ENCODE assay signal across 8 cellular contexts in the genomic region with DNA sequence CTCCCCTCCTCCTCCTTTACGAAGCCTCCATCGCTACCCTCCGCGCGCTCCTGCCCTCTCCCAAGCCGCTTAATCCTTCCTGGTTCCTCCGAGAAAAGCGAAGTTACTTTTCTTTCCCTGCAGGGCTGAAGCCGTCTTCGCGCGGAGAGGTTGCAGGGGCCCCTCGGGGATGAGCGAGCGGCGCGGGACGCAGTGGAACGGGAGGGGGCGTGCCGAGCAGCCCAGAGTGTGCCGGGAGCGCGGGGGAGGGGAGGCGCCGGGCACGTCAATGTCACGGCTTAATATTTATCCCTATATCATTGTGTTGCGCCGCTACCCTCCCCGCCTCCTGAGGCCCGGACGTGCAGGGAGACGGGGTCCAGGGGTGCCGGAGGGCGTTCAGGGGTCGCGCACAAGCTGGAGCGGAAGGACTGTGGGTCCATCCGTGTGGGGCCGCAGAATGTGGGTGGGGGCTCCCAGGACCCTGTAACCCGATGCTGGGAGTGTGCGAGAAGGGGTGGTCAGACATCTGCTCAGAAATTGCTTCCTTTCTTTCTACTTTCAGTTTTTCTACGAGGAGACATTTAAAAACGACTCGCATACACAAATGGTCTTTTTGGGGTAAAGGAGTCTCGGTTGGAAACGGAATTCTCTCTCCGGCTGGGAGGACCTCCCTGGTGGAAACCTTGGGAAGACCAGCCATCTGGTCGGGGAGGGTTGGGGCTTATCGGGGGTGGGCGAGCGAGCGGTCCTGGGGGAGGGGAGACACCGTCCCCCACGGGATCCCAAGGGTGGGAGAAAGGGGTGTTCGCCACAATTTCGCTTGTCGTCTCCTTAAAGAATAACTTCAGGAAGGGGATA. TPM values are rescaled to one million over a fixed set of nuclear protein-coding genes. Genes with fewer than 3 reads are reported as not detected.
DNase-seq lines count a peak whose midpoint lies in the region; ATAC-seq and TF ChIP-seq lines count a peak whose summit lies in the region.

No MANE protein-coding gene starts in this region.

- no peaks in the 10 kb centered on the region for H3K9me3 Mint-ChIP-seq in CD8-positive, alpha-beta T cell
- H3K9me3 Mint-ChIP-seq in activated T-helper 2 cell treated with anti-CD3 and anti-CD28 coated beads, Interferon-gamma antibody, Interleukin-2, Interleukin-4, amounts not matched to agents 10 μg/mL and 5 μg/mL and 100 μg/mL, durations not matched to agents 14 hours and 24 hours and 36 hours = no peaks in the 10 kb centered on the region
- no peaks in the 10 kb centered on the region for H3K9me3 Mint-ChIP-seq in nephron

- H3K27ac Mint-ChIP-seq in CD8-positive, alpha-beta T cell = peak overlapping the region; percentile 91
- peak overlapping the region; percentile 98 for H3K27ac Mint-ChIP-seq in activated T-helper 2 cell treated with anti-CD3 and anti-CD28 coated beads, Interferon-gamma antibody, Interleukin-2, Interleukin-4, amounts not matched to agents 10 μg/mL and 5 μg/mL and 100 μg/mL, durations not matched to agents 14 hours and 24 hours and 36 hours
- peak overlapping the region; percentile 98 to 100 (median 100) for H3K27ac Mint-ChIP-seq in nephron

- CTCF ChIA-PET in CD8-positive, alpha-beta T cell (lab: Charles Lee) = interaction anchor here (0.7 to 3.6 kb wide), 19 partner anchors 11 to 399 kb away, joined by 3 to 44 read pairs (median 5); a partner anchor contains a TSS
- CTCF ChIA-PET in Panc1 (lab: Charles Lee) = interaction anchor here (0.6 kb wide), 3 partner anchors 18 to 389 kb away, joined by 4 to 8 read pairs (median 5); no protein-coding TSS in a partner anchor

- H3K27me3 Mint-ChIP-seq in CD8-positive, alpha-beta T cell (ENCODE audit: low read depth) = peaks cover 4% of the 10 kb centered on the region
- peaks cover 3% of the 10 kb centered on the region for H3K27me3 Mint-ChIP-seq in activated T-helper 2 cell treated with anti-CD3 and anti-CD28 coated beads, Interferon-gamma antibody, Interleukin-2, Interleukin-4, amounts not matched to agents 10 μg/mL and 5 μg/mL and 100 μg/mL, durations not matched to agents 14 hours and 24 hours and 36 hours (ENCODE audit: low read depth)
- peaks cover 13% of the 10 kb centered on the region for H3K27me3 Mint-ChIP-seq in nephron (ENCODE audit: low read depth)

- BruUV-seq in Panc1 (replicated peaks; lab: Mats Ljungman, UMichigan) = no TSS peak

- H3K4me3 Mint-ChIP-seq in CD8-positive, alpha-beta T cell = peak overlapping the region; percentile 98
- H3K4me3 Mint-ChIP-seq in activated T-helper 2 cell treated with anti-CD3 and anti-CD28 coated beads, Interferon-gamma antibody, Interleukin-2, Interleukin-4, amounts not matched to agents 10 μg/mL and 5 μg/mL and 100 μg/mL, durations not matched to agents 14 hours and 24 hours and 36 hours (ENCODE audit: low read depth) = peak overlapping the region; percentile 94
- peak overlapping the region; percentile 90 to 99 (median 97) for H3K4me3 Mint-ChIP-seq in nephron

- peak overlapping the region; percentile 46 for H3K27ac ChIP-seq in CD8-positive, alpha-beta T cell (ENCODE audit: low read depth, low read length)
- H3K27ac ChIP-seq in Panc1 (ENCODE audit: low read length) = peak overlapping the region; percentile 97
- peak overlapping the region; percentile 84 for H3K27ac ChIP-seq in substantia nigra (ENCODE audit: low read depth, low read length, poor library complexity, severe bottlenecking)

- H3K36me3 Mint-ChIP-seq in CD8-positive, alpha-beta T cell = peaks cover 28% of the 10 kb centered on the region
- peaks cover 57% of the 10 kb centered on the region for H3K36me3 Mint-ChIP-seq in activated T-helper 2 cell treated with anti-CD3 and anti-CD28 coated beads, Interferon-gamma antibody, Interleukin-2, Interleukin-4, amounts not matched to agents 10 μg/mL and 5 μg/mL and 100 μg/mL, durations not matched to agents 14 hours and 24 hours and 36 hours (ENCODE audit: low read depth)
- peaks cover 18% of the 10 kb centered on the region for H3K36me3 Mint-ChIP-seq in nephron (ENCODE audit: low read depth)

- H3K36me3 ChIP-seq in CD8-positive, alpha-beta T cell (ENCODE audit: insufficient read depth, low read length) = no peaks in the 10 kb centered on the region
- peaks cover 4% of the 10 kb centered on the region for H3K36me3 ChIP-seq in Panc1 (ENCODE audit: control insufficient read depth, insufficient read depth, low read length)

- H3K9me3 ChIP-seq in CD8-positive, alpha-beta T cell (ENCODE audit: low read length) = no peaks in the 10 kb centered on the region
- no peaks in the 10 kb centered on the region for H3K9me3 ChIP-seq in Panc1 (ENCODE audit: control insufficient read depth, insufficient read depth, low read depth, low read length)

- peaks cover 3% of the 10 kb centered on the region for H3K27me3 ChIP-seq in CD8-positive, alpha-beta T cell (ENCODE audit: insufficient read depth, low read length)
- H3K27me3 ChIP-seq in Panc1 (ENCODE audit: control insufficient read depth, insufficient read depth, low read length) = no peaks in the 10 kb centered on the region; the same call in 1 of the 2 replicates

- peak overlapping the region; percentile 85 for H3K4me3 ChIP-seq in CD8-positive, alpha-beta T cell (ENCODE audit: low read depth, low read length)
- H3K4me3 ChIP-seq in Panc1 (ENCODE audit: low read depth in 2 of 2, low read length in 2 of 2) (peak overlapping the region; percentile 94 to 97), fibroblast of pulmonary artery (replicated peaks; ENCODE audit: low read depth, low read length) (peak overlapping the region; percentile 63)

- peaks cover 55% of the 10 kb centered on the region for H3K4me1 Mint-ChIP-seq in CD8-positive, alpha-beta T cell (ENCODE audit: low read depth)
- peaks cover 41% of the 10 kb centered on the region for H3K4me1 Mint-ChIP-seq in activated T-helper 2 cell treated with anti-CD3 and anti-CD28 coated beads, Interferon-gamma antibody, Interleukin-2, Interleukin-4, amounts not matched to agents 10 μg/mL and 5 μg/mL and 100 μg/mL, durations not matched to agents 14 hours and 24 hours and 36 hours (ENCODE audit: low read depth)
- H3K4me1 Mint-ChIP-seq in nephron = peaks cover 42% of the 10 kb centered on the region

- TF ChIP-seq CTCF in CD8-positive, alpha-beta T cell (IDR thresholded peaks at IDR 0.05) = no peak
- TF ChIP-seq CTCF in Panc1 (IDR thresholded peaks at IDR 0.05) (no peak), fibroblast of pulmonary artery (IDR thresholded peaks at IDR 0.05; ENCODE audit: low read length, missing control alignments) (peak; percentile 14), nephron (IDR thresholded peaks at IDR 0.05; ENCODE audit: unreplicated experiment in 3 of 3) (no peak)

- POLR2A ChIA-PET in CD8-positive, alpha-beta T cell (lab: Charles Lee) = interaction anchor here (0.6 to 2.0 kb wide), 5 partner anchors 20 to 244 kb away, joined by 3 to 12 read pairs (median 4); no protein-coding TSS in a partner anchor
- POLR2A ChIA-PET in Panc1 (lab: Charles Lee) = interaction anchor here (0.6 to 0.7 kb wide), 3 partner anchors 17 to 249 kb away, joined by 6 to 12 read pairs (median 7); no protein-coding TSS in a partner anchor

- ATAC-seq in CD8-positive, alpha-beta T cell = peak; percentile 38
- ATAC-seq in GM19043 (IDR thresholded peaks at IDR 0.05; ENCODE audit: low read depth, unreplicated experiment) (peak; percentile 50), HG03354 (IDR thresholded peaks at IDR 0.05; ENCODE audit: poor library complexity, severe bottlenecking, unreplicated experiment) (peak; percentile 54), Panc1 (peak; percentile 76)

- H3K4me1 ChIP-seq in CD8-positive, alpha-beta T cell (ENCODE audit: insufficient read depth, low read length) = peaks cover 39% of the 10 kb centered on the region
- H3K4me1 ChIP-seq in Panc1 (ENCODE audit: control insufficient read depth, insufficient read depth, low read length) = peaks cover 33% of the 10 kb centered on the region

- peak; percentile 38 to 79 (median 68) for DNase-seq in CD8-positive, alpha-beta T cell
- DNase-seq in Panc1 (ENCODE audit: low read depth, low spot score) (no peak), fibroblast of pulmonary artery (ENCODE audit: low read depth) (peak; percentile 81), substantia nigra (lab: John Stamatoyannopoulos, UW) (peak in 44 of 49 donors; percentile 12 to 80 (median 56))
- peak; percentile 78 for DNase-seq in activated T-helper 2 cell treated with anti-CD3 and anti-CD28 coated beads, Interferon-gamma antibody, Interleukin-2, Interleukin-4, amounts not matched to agents 10 μg/mL and 5 μg/mL and 100 μg/mL, durations not matched to agents 14 hours and 24 hours and 36 hours (ENCODE audit: low spot score)

- in situ Hi-C loops in Panc1 (cut with HindIII; ENCODE audit: low pct_unique_long_range_greater_than_20kb, low sequenced_read_pairs) = no loop called here

- intact Hi-C loops in CD8-positive, alpha-beta T cell (cut with DNase I, micrococcal nuclease) = loop anchor here (1.0 to 10.0 kb wide), 21 partner anchors 21 to 1678 kb away; a partner anchor contains a TSS
- intact Hi-C loops in Panc1 (cut with micrococcal nuclease; ENCODE audit: unreplicated experiment) = loop anchor here (1.0 to 2.0 kb wide), 3 partner anchors 139 to 213 kb away; no protein-coding TSS in a partner anchor
- intact Hi-C loops in activated T-helper 2 cell treated with anti-CD3 and anti-CD28 coated beads, Interferon-gamma antibody, Interleukin-2, Interleukin-4, amounts not matched to agents 10 μg/mL and 5 μg/mL and 100 μg/mL, durations not matched to agents 14 hours and 24 hours and 36 hours (cut with micrococcal nuclease) = loop anchor here (1.0 to 5.0 kb wide), 7 partner anchors 37 to 307 kb away; a partner anchor contains a TSS

RNA-seq across cellular contexts. Expression of a gene that starts 2.4 kb away (rescaled TPM):
- 10 to 100 TPM; 15.9 to 16.7 TPM for total RNA-seq in CD8-positive, alpha-beta T cell
- total RNA-seq in Panc1 (2021; ENCODE audit: unreplicated experiment) = 57.4 TPM
- 8.6 TPM for polyA plus RNA-seq in Panc1 (2012; ENCODE audit: insufficient read length)
- 254 and 265 TPM in 2 replicates for total RNA-seq in activated T-helper 2 cell treated with anti-CD3 and anti-CD28 coated beads, Interferon-gamma antibody, Interleukin-2, Interleukin-4, amounts not matched to agents 10 μg/mL and 5 μg/mL and 100 μg/mL, durations not matched to agents 14 hours and 24 hours and 36 hours

Comparison
In these comparisons a context has a peak if more than half of its experiments do, and no peak if none do; other contexts are left out.
1. H3K27ac ChIP-seq: peak in every context shown above with its lines; median percentile 97 in Panc1; 84 in substantia nigra; 46 in CD8-positive, alpha-beta T cell.